Comparison of ENCODE assay signal across 14 cellular contexts in the genomic region with DNA sequence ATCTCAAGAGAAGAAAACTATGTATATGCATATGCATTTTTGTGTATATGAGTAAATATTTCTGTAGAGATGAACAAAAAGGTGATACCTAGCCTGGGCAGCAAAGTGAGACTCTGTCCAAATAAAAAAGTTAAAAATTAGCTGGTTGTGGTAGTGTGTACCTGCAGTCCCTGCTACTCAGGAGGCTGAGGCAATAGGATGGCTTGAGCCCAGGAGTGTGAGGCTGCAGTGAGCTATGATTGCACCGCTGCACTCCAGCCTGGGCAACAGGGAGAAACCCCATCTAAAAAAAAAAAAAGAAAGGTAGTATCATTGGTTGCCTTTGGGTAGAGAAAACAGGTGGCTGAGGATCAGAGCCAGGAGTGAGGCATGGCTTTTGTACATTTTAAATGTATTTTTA. TPM values are rescaled to one million over a fixed set of nuclear protein-coding genes. Genes with fewer than 3 reads are reported as not detected.
A peak's percentile ranks its signal among the peaks of the same experiment; 100 is the strongest.
DNase-seq lines count a peak whose midpoint lies in the region; ATAC-seq and TF ChIP-seq lines count a peak whose summit lies in the region.
"Had no signal": no experiment of that assay in that cellular context is flagged by ENCODE, and none has a peak within 500 bp of the region (broad histone marks: within the 10 kb centered on the region; RNA-seq: fewer than 3 reads in every experiment).

No MANE protein-coding gene starts in this region.

- H4K20me1 ChIP-seq in HCT116 (ENCODE audit: insufficient read depth) (no peaks in the 10 kb centered on the region), OCI-LY7 (ENCODE audit: insufficient read depth, low read length) (no peaks in the 10 kb centered on the region)

- H3K27ac ChIP-seq in HCT116 (ENCODE audit: low read depth, low read length) (peak overlapping the region; percentile 79; the same call in 1 of the 2 replicates), epithelial cell of prostate (peak overlapping the region; percentile 99), right lobe of liver (peak overlapping the region; percentile 87 to 95 (median 92)), OCI-LY7 (ENCODE audit: low read depth, low read length, poor library complexity, severe bottlenecking) (no peak overlapping the region)

- H3K4me3 ChIP-seq in HCT116 (replicated peaks in 1 of 2; ENCODE audit: low read depth in 1 of 2, low read length in 2 of 2) (no peak overlapping the region), right lobe of liver (peak overlapping the region in 2 of 3 donors; percentile 40 to 55), OCI-LY7 (ENCODE audit: low read depth, low read length, poor library complexity, severe bottlenecking) (no peak overlapping the region)

- no peak for DNase-seq in HCT116 (ENCODE audit: low read depth, low spot score)
- no peak for DNase-seq in epithelial cell of prostate (ENCODE audit: low read depth, low spot score)
- DNase-seq in right lobe of liver, result peak; percentile 74 to 92 (median 91)
- DNase-seq in activated naive CD4-positive, alpha-beta T cell treated with anti-CD3 and anti-CD28 coated beads, Interleukin-2, amount 50 U/mL, for 16 hours, result no peak
- DNase-seq in activated CD4-positive, alpha-beta T cell treated with anti-CD3 and anti-CD28 coated beads, Interleukin-2, amount 50 U/mL, for 4 hours, result no peak
- no peak for DNase-seq in ACHN
- no peak for DNase-seq in OCI-LY7 (ENCODE audit: low spot score)
- DNase-seq: MM.1S, NCI-H1105 treated with DMSO at 0.1 percent for 48 hours, NCI-H187, NCI-H446, NCI-H748 treated with DMSO at 0.1 percent for 48 hours, SHP77 treated with DMSO at 0.1 percent for 48 hours had no signal

- ATAC-seq in HCT116 (no peak), right lobe of liver (peak; percentile 59 to 78 (median 71))

- H3K4me1 ChIP-seq in HCT116 (ENCODE audit: control insufficient read depth in 1 of 2, insufficient read depth in 2 of 2, low read length in 2 of 2), result peaks cover 23 to 59% of the 10 kb centered on the region in 2 experiments
- H3K4me1 ChIP-seq in right lobe of liver, result peaks cover 0 to 15% (median 6%) of the 10 kb centered on the region in 4 donors
- H3K4me1 ChIP-seq in OCI-LY7 (ENCODE audit: insufficient read depth, low read length, poor library complexity, severe bottlenecking), result no peaks in the 10 kb centered on the region

- H3K79me2 ChIP-seq in HCT116 (ENCODE audit: insufficient read depth, low read length) (no peaks in the 10 kb centered on the region), OCI-LY7 (ENCODE audit: insufficient read depth, low read depth, low read length) (no peaks in the 10 kb centered on the region)

- intact Hi-C loops in HCT116 (cut with micrococcal nuclease) (no loop called here), right lobe of liver (cut with DNase I) (no loop called here), OCI-LY7 (cut with micrococcal nuclease; ENCODE audit: unreplicated experiment) (no loop called here)

- TF ChIP-seq RAD21 in HCT116 (IDR thresholded peaks at IDR 0.05; ENCODE audit: low read depth), result no peak

- TF ChIP-seq CTCF in HCT116 (IDR thresholded peaks at IDR 0.05 in 2 of 3, conservative IDR thresholded peaks at IDR 0.05 in 1 of 3; ENCODE audit: borderline replicate concordance in 1 of 3, insufficient read depth in 1 of 3, low read depth in 2 of 3, low read length in 2 of 3) (no peak), right lobe of liver (IDR thresholded peaks at IDR 0.05) (no peak), OCI-LY7 (conservative IDR thresholded peaks at IDR 0.05; ENCODE audit: low read length) (no peak)

- POLR2A ChIA-PET in HCT116 (lab: Charles Lee) (interaction anchor here (1.6 kb wide), 2 partner anchors 37 to 70 kb away, joined by 5 to 6 read pairs; a partner anchor contains a TSS), OCI-LY7 (lab: Charles Lee) (interaction anchor here (1.5 kb wide), 1 partner anchor 18 kb away, joined by 3 read pairs; no protein-coding TSS in a partner anchor)

- H2AFZ ChIP-seq in HCT116 (ENCODE audit: low read depth, low read length, poor library complexity, severe bottlenecking) (no peak overlapping the region), OCI-LY7 (ENCODE audit: low read length) (no peak overlapping the region)

- H3K9me3 ChIP-seq in HCT116 (ENCODE audit: control insufficient read depth in 1 of 2, insufficient read depth in 1 of 2, low read depth in 1 of 2, low read length in 2 of 2) (no peaks in the 10 kb centered on the region), right lobe of liver (no peaks in the 10 kb centered on the region), OCI-LY7 (ENCODE audit: low read length) (no peaks in the 10 kb centered on the region)

- H3K9me2 ChIP-seq in HCT116 (ENCODE audit: insufficient read depth) (no peaks in the 10 kb centered on the region), OCI-LY7 (ENCODE audit: insufficient read depth, low read length) (no peaks in the 10 kb centered on the region)

- peak overlapping the region; percentile 72 for H3K4me2 ChIP-seq in HCT116 (ENCODE audit: low read length)
- H3K4me2 ChIP-seq in OCI-LY7 (ENCODE audit: low read length), result no peak overlapping the region

- WGBS in right lobe of liver (ENCODE audit: insufficient coverage, low coverage, low lambda C conversion rate, missing lambda C conversion rate), result 0% methylated on average over 1 of the region's 1 CpG

- H3K36me3 ChIP-seq in HCT116 (ENCODE audit: control insufficient read depth in 1 of 2, insufficient read depth in 2 of 2, low read length in 2 of 2), result no peaks in the 10 kb centered on the region
- H3K36me3 ChIP-seq in right lobe of liver, result no peaks in the 10 kb centered on the region
- H3K36me3 ChIP-seq in OCI-LY7 (ENCODE audit: insufficient read depth, low read length), result no peaks in the 10 kb centered on the region

- CTCF ChIA-PET in HCT116 (lab: Charles Lee) (interaction anchor here (1.0 to 1.1 kb wide), 2 partner anchors 10 to 121 kb away, joined by 3 read pairs; no protein-coding TSS in a partner anchor), OCI-LY7 (lab: Charles Lee; ENCODE audit: unreplicated experiment) (no interaction called here)

- H3K27me3 ChIP-seq in HCT116 (ENCODE audit: insufficient read depth, low read length) (no peaks in the 10 kb centered on the region), right lobe of liver (no peaks in the 10 kb centered on the region)

- in situ Hi-C loops in ACHN (cut with HindIII; ENCODE audit: low pct_ligation_motif_present, low pct_unique_long_range_greater_than_20kb, low sequenced_read_pairs), result no loop called here

- no peak for TF ChIP-seq POLR2A in HCT116 (IDR thresholded peaks at IDR 0.05; ENCODE audit: borderline replicate concordance, extremely low read depth, insufficient read depth, insufficient read length)
- TF ChIP-seq POLR2A in right lobe of liver (IDR thresholded peaks at IDR 0.05), result peak; percentile 46

- RAD21 ChIA-PET in HCT116 (lab: Charles Lee; ENCODE audit: low non-redundant PET in 1 of 2, low total read pairs in 2 of 2, uncharacterized antibody in 2 of 2, unreplicated experiment in 2 of 2), result no interaction called here

- no TSS peak for BruUV-seq in HCT116 (replicated peaks; lab: Mats Ljungman, UMichigan)
- BruUV-seq in OCI-LY7 (replicated peaks; lab: Mats Ljungman, UMichigan), result no TSS peak

- no peak overlapping the region for H3K9ac ChIP-seq in HCT116 (ENCODE audit: low read length)

TF ChIP-seq in HCT116, 20 proteins besides CTCF, POLR2A, EP300 and RAD21 (continues in another document):
- TF ChIP-seq JUND (IDR thresholded peaks at IDR 0.05) (no peak), ELF1 (IDR thresholded peaks at IDR 0.05; ENCODE audit: borderline replicate concordance, low read depth) (no peak), SRF (IDR thresholded peaks at IDR 0.05; ENCODE audit: low read depth) (no peak), FOSL1 (IDR thresholded peaks at IDR 0.05; ENCODE audit: low read depth) (no peak), EZH2 (IDR thresholded peaks at IDR 0.05) (no peak)
- TF ChIP-seq, protein P1, sequence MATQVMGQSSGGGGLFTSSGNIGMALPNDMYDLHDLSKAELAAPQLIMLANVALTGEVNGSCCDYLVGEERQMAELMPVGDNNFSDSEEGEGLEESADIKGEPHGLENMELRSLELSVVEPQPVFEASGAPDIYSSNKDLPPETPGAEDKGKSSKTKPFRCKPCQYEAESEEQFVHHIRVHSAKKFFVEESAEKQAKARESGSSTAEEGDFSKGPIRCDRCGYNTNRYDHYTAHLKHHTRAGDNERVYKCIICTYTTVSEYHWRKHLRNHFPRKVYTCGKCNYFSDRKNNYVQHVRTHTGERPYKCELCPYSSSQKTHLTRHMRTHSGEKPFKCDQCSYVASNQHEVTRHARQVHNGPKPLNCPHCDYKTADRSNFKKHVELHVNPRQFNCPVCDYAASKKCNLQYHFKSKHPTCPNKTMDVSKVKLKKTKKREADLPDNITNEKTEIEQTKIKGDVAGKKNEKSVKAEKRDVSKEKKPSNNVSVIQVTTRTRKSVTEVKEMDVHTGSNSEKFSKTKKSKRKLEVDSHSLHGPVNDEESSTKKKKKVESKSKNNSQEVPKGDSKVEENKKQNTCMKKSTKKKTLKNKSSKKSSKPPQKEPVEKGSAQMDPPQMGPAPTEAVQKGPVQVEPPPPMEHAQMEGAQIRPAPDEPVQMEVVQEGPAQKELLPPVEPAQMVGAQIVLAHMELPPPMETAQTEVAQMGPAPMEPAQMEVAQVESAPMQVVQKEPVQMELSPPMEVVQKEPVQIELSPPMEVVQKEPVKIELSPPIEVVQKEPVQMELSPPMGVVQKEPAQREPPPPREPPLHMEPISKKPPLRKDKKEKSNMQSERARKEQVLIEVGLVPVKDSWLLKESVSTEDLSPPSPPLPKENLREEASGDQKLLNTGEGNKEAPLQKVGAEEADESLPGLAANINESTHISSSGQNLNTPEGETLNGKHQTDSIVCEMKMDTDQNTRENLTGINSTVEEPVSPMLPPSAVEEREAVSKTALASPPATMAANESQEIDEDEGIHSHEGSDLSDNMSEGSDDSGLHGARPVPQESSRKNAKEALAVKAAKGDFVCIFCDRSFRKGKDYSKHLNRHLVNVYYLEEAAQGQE (IDR thresholded peaks at IDR 0.05; ENCODE audit: low read depth), result no peak

RNA-seq across cellular contexts. Expression of a gene that starts 50.9 kb away (rescaled TPM):
- total RNA-seq in HCT116 (2021; ENCODE audit: unreplicated experiment) (0.57 TPM), right lobe of liver (under 1 TPM; 0.12 to 0.53 (median 0.23) TPM), OCI-LY7 (2022) (not detected in 2 replicates)
- 0.24 and 0.30 TPM in 2 replicates for polyA plus RNA-seq in HCT116 (2012)
- not detected in 2 replicates for total RNA-seq in OCI-LY7 (2014; rRNA removed; shearing (Covaris generic))
- polyA plus RNA-seq: CD14-positive monocyte had no signal

Comparison
In these comparisons a context has a peak if more than half of its experiments do, and no peak if none do; other contexts are left out.
1. DNase-seq: peak in right lobe of liver (3 of 3); none in HCT116 (single experiment), epithelial cell of prostate (single experiment), activated naive CD4-positive, alpha-beta T cell treated with anti-CD3 and anti-CD28 coated beads, Interleukin-2, amount 50 U/mL, for 16 hours (single experiment), activated CD4-positive, alpha-beta T cell treated with anti-CD3 and anti-CD28 coated beads, Interleukin-2, amount 50 U/mL, for 4 hours (0 of 2), ACHN (single experiment) and OCI-LY7 (single experiment).
2. H3K4me3 ChIP-seq: peak in right lobe of liver (2 of 3); none in HCT116 (0 of 2) and OCI-LY7 (single experiment).